17 cellular contexts compared by ENCODE assay signal in the genomic region with DNA sequence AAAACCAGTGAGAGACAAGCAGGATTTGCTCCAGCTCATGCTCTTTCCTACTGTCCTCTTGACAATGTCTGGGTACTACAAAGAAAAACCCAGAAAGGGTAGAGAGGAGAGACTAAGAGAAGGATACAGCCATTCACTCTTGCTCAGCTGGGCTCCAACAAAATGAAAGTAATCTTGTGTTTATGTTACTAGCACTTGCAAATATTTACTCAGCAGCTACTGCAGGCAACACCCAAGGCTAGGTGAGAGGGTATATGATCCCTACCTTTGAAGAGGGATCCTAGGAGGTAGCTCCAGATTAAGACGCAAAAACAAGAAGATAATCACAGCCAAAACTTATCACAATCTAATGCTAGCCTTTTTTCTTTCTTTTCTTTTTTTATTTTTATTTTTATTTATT.
"Had no signal": no experiment of that assay in that cellular context is flagged by ENCODE, and none has a peak within 500 bp of the region (broad histone marks: within the 10 kb centered on the region; RNA-seq: fewer than 3 reads in every experiment).

No MANE protein-coding gene starts in this region.

- FAIRE-seq: astrocyte had no signal

- H3K9me3 ChIP-seq: gastroesophageal sphincter, left ventricle myocardium inferior, tibial nerve had no signal

- H3K27ac ChIP-seq: gastroesophageal sphincter, left ventricle myocardium inferior, tibial nerve had no signal

- DNase-seq: activated CD4-positive, alpha-beta T cell treated with anti-CD3 and anti-CD28 coated beads, Interleukin-2, amount 50 U/mL, for 4 hours; activated CD4-positive, CD25-positive, alpha-beta regulatory T cell treated with anti-CD3 and anti-CD28 coated beads, Interleukin-2, amount 50 U/mL, for 72 hours; activated CD8-positive, alpha-beta memory T cell treated with anti-CD3 and anti-CD28 coated beads, Interleukin-2, amount 10 ng/mL, durations not matched to agents 7 days and 5 days; activated naive CD4-positive, alpha-beta T cell treated with anti-CD3 and anti-CD28 coated beads, Interleukin-2, amount 10 ng/mL, durations not matched to agents 7 days and 5 days; activated T-cell treated with anti-CD3 and anti-CD28 coated beads, Interleukin-2, amount 50 U/mL, for 1 hour; erythroblast; islet precursor cell; left ventricle myocardium inferior; naive thymus-derived CD8-positive, alpha-beta T cell; stimulated activated CD4-positive, alpha-beta T cell treated with anti-CD3 and anti-CD28 coated beads, Interleukin-4, amount 100 ng/mL, for 24 hours; stimulated activated naive CD4-positive, alpha-beta T cell treated with Interleukin-2 at 50 U/mL for 16 hours; substantia nigra; T-helper 1 cell; T1000 had no signal

- H3K36me3 ChIP-seq: gastroesophageal sphincter, left ventricle myocardium inferior, tibial nerve had no signal

- H3K4me3 ChIP-seq: gastroesophageal sphincter, left ventricle myocardium inferior, tibial nerve had no signal

- ATAC-seq: activated CD8-positive, alpha-beta memory T cell treated with anti-CD3 and anti-CD28 coated beads, Interleukin-2, amount 10 ng/mL, durations not matched to agents 7 days and 5 days; gastroesophageal sphincter; naive thymus-derived CD8-positive, alpha-beta T cell had no signal

- H3K27me3 ChIP-seq: gastroesophageal sphincter, tibial nerve had no signal
